ENCODE assay signal across 1 cellular context in genomic region chr1:160404094-160404493, GRCh38.
TF ChIP-seq lines count a peak whose summit lies in the region.

No MANE protein-coding gene starts in this region.

TF ChIP-seq in GM23338, 12 proteins besides CTCF, POLR2A, EP300 and RAD21 (continued from another document):
- no peak for TF ChIP-seq ZNF462 (CRISPR knock-in tag; IDR thresholded peaks at IDR 0.05)
- TF ChIP-seq ZNF331 (CRISPR knock-in tag; IDR thresholded peaks at IDR 0.05; ENCODE audit: low read depth): no peak
- no peak for TF ChIP-seq EZH2phosphoT487 (IDR thresholded peaks at IDR 0.05; ENCODE audit: unreplicated experiment)
- no peak for TF ChIP-seq JUNB (IDR thresholded peaks at IDR 0.05; ENCODE audit: unreplicated experiment)
